In genomic region chr1:192809286-192810252, GRCh38 we compare ENCODE assay signal across 8 cellular contexts. TPM values are rescaled to one million over a fixed set of nuclear protein-coding genes. Genes with fewer than 3 reads are reported as not detected.
DNase-seq lines count a peak whose midpoint lies in the region; TF ChIP-seq lines count a peak whose summit lies in the region.

No MANE protein-coding gene starts in this region.

- peak overlapping the region; percentile 82 for H3K27ac ChIP-seq in effector memory CD4-positive, alpha-beta T cell (ENCODE audit: insufficient read depth, low read length, poor library complexity, severe bottlenecking)

- DNase-seq in SKM-1 treated with dmso at 0.1 percent for 144 hours (lab: John Stamatoyannopoulos, UW; ENCODE audit: unreplicated experiment) (peak; percentile 46), SKM-1 (lab: John Stamatoyannopoulos, UW; ENCODE audit: unreplicated experiment) (no peak), NCI-H2107 treated with DMSO at 0.1 percent for 48 hours (lab: John Stamatoyannopoulos, UW; ENCODE audit: unreplicated experiment) (peak; percentile 70), mesothelial cell of epicardium (ENCODE audit: low spot score in 2 of 2, unreplicated experiment in 2 of 2) (no peak), 8988T (no peak)
- DNase-seq in activated CD4-positive, alpha-beta T cell treated with anti-CD3 and anti-CD28 coated beads, Interleukin-2, amount 10 ng/mL, durations not matched to agents 7 days and 5 days: peak; percentile 67
- DNase-seq in effector memory CD4-positive, alpha-beta T cell: peak; percentile 24 to 30 (median 30)
- peak in 4 of 6 experiments; percentile 37 to 78 (median 51) for DNase-seq in stimulated activated naive CD4-positive, alpha-beta T cell (lab: John Stamatoyannopoulos, UW)

- H3K27me3 ChIP-seq in effector memory CD4-positive, alpha-beta T cell (replicated peaks; ENCODE audit: control insufficient read depth, insufficient read depth, low read length, poor library complexity, severe bottlenecking): no peaks in the 10 kb centered on the region

- peak overlapping the region; percentile 92 for H3K4me3 Mint-ChIP-seq in activated CD4-positive, alpha-beta T cell treated with anti-CD3 and anti-CD28 coated beads, Interleukin-2, amount 10 ng/mL, durations not matched to agents 7 days and 5 days
- peak overlapping the region; percentile 95 for H3K4me3 Mint-ChIP-seq in mesothelial cell of epicardium

- no peaks in the 10 kb centered on the region for H3K9me3 ChIP-seq in effector memory CD4-positive, alpha-beta T cell (ENCODE audit: control insufficient read depth, low read length)

- H3K27me3 Mint-ChIP-seq in activated CD4-positive, alpha-beta T cell treated with anti-CD3 and anti-CD28 coated beads, Interleukin-2, amount 10 ng/mL, durations not matched to agents 7 days and 5 days: peaks cover 7% of the 10 kb centered on the region
- no peaks in the 10 kb centered on the region for H3K27me3 Mint-ChIP-seq in mesothelial cell of epicardium (ENCODE audit: low read depth)

- peak overlapping the region; percentile 93 for H3K27ac Mint-ChIP-seq in activated CD4-positive, alpha-beta T cell treated with anti-CD3 and anti-CD28 coated beads, Interleukin-2, amount 10 ng/mL, durations not matched to agents 7 days and 5 days
- peak overlapping the region; percentile 97 for H3K27ac Mint-ChIP-seq in mesothelial cell of epicardium

- CTCF ChIA-PET in activated CD4-positive, alpha-beta T cell treated with anti-CD3 and anti-CD28 coated beads, Interleukin-2, amount 10 ng/mL, durations not matched to agents 7 days and 5 days (lab: Charles Lee): interaction anchor here (0.7 to 1.0 kb wide), 2 partner anchors 9 to 380 kb away, joined by 3 read pairs; no protein-coding TSS in a partner anchor

- H3K4me1 Mint-ChIP-seq in activated CD4-positive, alpha-beta T cell treated with anti-CD3 and anti-CD28 coated beads, Interleukin-2, amount 10 ng/mL, durations not matched to agents 7 days and 5 days: peaks cover 33% of the 10 kb centered on the region
- H3K4me1 Mint-ChIP-seq in mesothelial cell of epicardium: peaks cover 45% of the 10 kb centered on the region

- peak overlapping the region; percentile 94 for H3K4me3 ChIP-seq in effector memory CD4-positive, alpha-beta T cell (ENCODE audit: insufficient read depth, low read depth, low read length, poor library complexity, severe bottlenecking)

- H3K36me3 Mint-ChIP-seq in activated CD4-positive, alpha-beta T cell treated with anti-CD3 and anti-CD28 coated beads, Interleukin-2, amount 10 ng/mL, durations not matched to agents 7 days and 5 days (ENCODE audit: low read depth): no peaks in the 10 kb centered on the region
- peaks cover 7% of the 10 kb centered on the region for H3K36me3 Mint-ChIP-seq in mesothelial cell of epicardium

- H3K9me3 Mint-ChIP-seq in activated CD4-positive, alpha-beta T cell treated with anti-CD3 and anti-CD28 coated beads, Interleukin-2, amount 10 ng/mL, durations not matched to agents 7 days and 5 days: no peaks in the 10 kb centered on the region
- no peaks in the 10 kb centered on the region for H3K9me3 Mint-ChIP-seq in mesothelial cell of epicardium

- no peaks in the 10 kb centered on the region for H3K36me3 ChIP-seq in effector memory CD4-positive, alpha-beta T cell (ENCODE audit: control insufficient read depth, insufficient read depth, low read length)

- peaks cover 17% of the 10 kb centered on the region for H3K4me1 ChIP-seq in effector memory CD4-positive, alpha-beta T cell (ENCODE audit: control insufficient read depth, insufficient read depth, low read length, poor library complexity, severe bottlenecking)

- no peak for TF ChIP-seq CTCF in mesothelial cell of epicardium (IDR thresholded peaks at IDR 0.05; ENCODE audit: unreplicated experiment)

- POLR2A ChIA-PET in activated CD4-positive, alpha-beta T cell treated with anti-CD3 and anti-CD28 coated beads, Interleukin-2, amount 10 ng/mL, durations not matched to agents 7 days and 5 days (lab: Charles Lee): interaction anchor here (1.3 kb wide), 1 partner anchor 249 kb away, joined by 3 read pairs; the partner anchor contains the start of genes RO60 and UCHL5

RNA-seq across cellular contexts. Expression of gene RGS2, which starts 0.7 kb away (rescaled TPM):
- total RNA-seq in activated CD4-positive, alpha-beta T cell treated with anti-CD3 and anti-CD28 coated beads, Interleukin-2, amount 10 ng/mL, durations not matched to agents 7 days and 5 days: 1 to 10 TPM; 3.4 TPM
- total RNA-seq in mesothelial cell of epicardium: 51.6 to 55.2 TPM (median 54.4 TPM) in 3 replicates

Comparison
In these comparisons a context has a peak if more than half of its experiments do, and no peak if none do; other contexts are left out.
1. DNase-seq: peak in SKM-1 treated with dmso at 0.1 percent for 144 hours (single experiment), NCI-H2107 treated with DMSO at 0.1 percent for 48 hours (single experiment), activated CD4-positive, alpha-beta T cell treated with anti-CD3 and anti-CD28 coated beads, Interleukin-2, amount 10 ng/mL, durations not matched to agents 7 days and 5 days (single experiment), effector memory CD4-positive, alpha-beta T cell (3 of 3) and stimulated activated naive CD4-positive, alpha-beta T cell (4 of 6); none in SKM-1 (single experiment), mesothelial cell of epicardium (0 of 2) and 8988T (single experiment).
2. RNA of gene RGS2, which starts 0.7 kb away (total RNA-seq): 51.6 to 55.2 TPM in mesothelial cell of epicardium; 3.4 TPM in activated CD4-positive, alpha-beta T cell treated with anti-CD3 and anti-CD28 coated beads, Interleukin-2, amount 10 ng/mL, durations not matched to agents 7 days and 5 days; every median in the first group is over 10 times any median in the second.